1 cellular context compared by ENCODE assay signal in genomic region chr1:248786106-248786665, GRCh38.
A peak's percentile ranks its signal among the peaks of the same experiment; 100 is the strongest.
TF ChIP-seq lines count a peak whose summit lies in the region.

No MANE protein-coding gene starts in this region.

TF ChIP-seq in K562, 482 proteins besides CTCF, POLR2A, EP300 and RAD21 (continued from another document):
- TF ChIP-seq, protein P1, sequence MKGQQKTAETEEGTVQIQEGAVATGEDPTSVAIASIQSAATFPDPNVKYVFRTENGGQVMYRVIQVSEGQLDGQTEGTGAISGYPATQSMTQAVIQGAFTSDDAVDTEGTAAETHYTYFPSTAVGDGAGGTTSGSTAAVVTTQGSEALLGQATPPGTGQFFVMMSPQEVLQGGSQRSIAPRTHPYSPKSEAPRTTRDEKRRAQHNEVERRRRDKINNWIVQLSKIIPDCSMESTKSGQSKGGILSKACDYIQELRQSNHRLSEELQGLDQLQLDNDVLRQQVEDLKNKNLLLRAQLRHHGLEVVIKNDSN (CRISPR knock-in tag; IDR thresholded peaks at IDR 0.05) = no peak
- TF ChIP-seq FOXP4 (CRISPR knock-in tag; IDR thresholded peaks at IDR 0.05; ENCODE audit: borderline replicate concordance) (no peak), NFE2 (IDR thresholded peaks at IDR 0.05; ENCODE audit: low read depth) (peak; percentile 67), MAFG (tag; conservative IDR thresholded peaks at IDR 0.05) (peak; percentile 55), CHD2 (IDR thresholded peaks at IDR 0.05; ENCODE audit: low read depth, low read length) (no peak), ERF (CRISPR knock-in tag; IDR thresholded peaks at IDR 0.05) (no peak)
- TF ChIP-seq, protein P2, sequence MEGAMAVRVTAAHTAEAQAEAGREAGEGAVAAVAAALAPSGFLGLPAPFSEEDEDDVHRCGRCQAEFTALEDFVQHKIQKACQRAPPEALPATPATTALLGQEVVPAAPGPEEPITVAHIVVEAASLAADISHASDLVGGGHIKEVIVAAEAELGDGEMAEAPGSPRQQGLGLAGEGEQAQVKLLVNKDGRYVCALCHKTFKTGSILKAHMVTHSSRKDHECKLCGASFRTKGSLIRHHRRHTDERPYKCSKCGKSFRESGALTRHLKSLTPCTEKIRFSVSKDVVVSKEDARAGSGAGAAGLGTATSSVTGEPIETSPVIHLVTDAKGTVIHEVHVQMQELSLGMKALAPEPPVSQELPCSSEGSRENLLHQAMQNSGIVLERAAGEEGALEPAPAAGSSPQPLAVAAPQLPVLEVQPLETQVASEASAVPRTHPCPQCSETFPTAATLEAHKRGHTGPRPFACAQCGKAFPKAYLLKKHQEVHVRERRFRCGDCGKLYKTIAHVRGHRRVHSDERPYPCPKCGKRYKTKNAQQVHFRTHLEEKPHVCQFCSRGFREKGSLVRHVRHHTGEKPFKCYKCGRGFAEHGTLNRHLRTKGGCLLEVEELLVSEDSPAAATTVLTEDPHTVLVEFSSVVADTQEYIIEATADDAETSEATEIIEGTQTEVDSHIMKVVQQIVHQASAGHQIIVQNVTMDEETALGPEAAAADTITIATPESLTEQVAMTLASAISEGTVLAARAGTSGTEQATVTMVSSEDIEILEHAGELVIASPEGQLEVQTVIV (CRISPR knock-in tag; IDR thresholded peaks at IDR 0.05; ENCODE audit: borderline replicate concordance) = no peak
- TF ChIP-seq, protein P3, sequence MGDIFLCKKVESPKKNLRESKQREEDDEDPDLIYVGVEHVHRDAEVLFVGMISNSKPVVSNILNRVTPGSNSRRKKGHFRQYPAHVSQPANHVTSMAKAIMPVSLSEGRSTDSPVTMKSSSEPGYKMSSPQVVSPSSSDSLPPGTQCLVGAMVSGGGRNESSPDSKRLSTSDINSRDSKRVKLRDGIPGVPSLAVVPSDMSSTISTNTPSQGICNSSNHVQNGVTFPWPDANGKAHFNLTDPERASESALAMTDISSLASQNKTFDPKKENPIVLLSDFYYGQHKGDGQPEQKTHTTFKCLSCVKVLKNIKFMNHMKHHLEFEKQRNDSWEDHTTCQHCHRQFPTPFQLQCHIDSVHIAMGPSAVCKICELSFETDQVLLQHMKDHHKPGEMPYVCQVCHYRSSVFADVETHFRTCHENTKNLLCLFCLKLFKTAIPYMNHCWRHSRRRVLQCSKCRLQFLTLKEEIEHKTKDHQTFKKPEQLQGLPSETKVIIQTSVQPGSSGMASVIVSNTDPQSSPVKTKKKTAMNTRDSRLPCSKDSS (IDR thresholded peaks at IDR 0.05; ENCODE audit: low read depth, partially characterized antibody) = no peak
